In the genomic region with DNA sequence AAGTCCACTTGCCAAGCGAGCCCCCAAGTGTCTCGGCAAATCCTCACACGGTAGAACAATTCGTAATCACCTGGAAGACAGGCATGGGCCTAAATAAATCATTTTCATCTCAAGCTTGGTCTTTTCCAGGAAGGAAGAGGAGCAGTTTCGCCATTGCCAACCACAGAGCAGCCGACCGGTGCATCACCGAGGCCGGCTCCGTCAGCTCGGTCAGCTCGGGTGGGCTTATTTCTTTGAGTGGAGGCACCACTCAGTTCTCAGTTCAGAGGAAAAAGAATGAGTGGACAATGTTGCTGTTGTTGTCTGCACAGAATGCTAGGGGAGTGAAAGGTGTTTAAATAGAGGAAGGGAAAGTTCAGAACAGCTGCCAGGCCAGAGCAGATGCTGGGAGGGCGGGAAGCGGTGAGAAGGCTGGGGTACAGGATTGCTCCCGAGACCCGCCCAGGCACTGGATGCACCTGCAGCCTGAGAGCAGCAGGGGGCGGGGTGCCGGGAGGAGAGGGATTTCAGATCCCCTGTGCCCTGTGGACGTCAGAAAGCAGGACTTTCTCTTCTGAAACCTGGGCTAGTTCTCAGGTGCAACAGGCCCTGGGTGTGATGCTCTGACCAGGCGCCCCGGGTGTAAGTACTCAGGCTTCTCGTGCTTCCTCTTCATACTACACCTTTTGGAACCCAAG, we compare ENCODE assay signal across 1 cellular context.
TF ChIP-seq lines count a peak whose summit lies in the region.

No MANE protein-coding gene starts in this region.

TF ChIP-seq in HepG2, 621 proteins besides CTCF, POLR2A, EP300 and RAD21 (continued from another document):
- TF ChIP-seq, protein P1, sequence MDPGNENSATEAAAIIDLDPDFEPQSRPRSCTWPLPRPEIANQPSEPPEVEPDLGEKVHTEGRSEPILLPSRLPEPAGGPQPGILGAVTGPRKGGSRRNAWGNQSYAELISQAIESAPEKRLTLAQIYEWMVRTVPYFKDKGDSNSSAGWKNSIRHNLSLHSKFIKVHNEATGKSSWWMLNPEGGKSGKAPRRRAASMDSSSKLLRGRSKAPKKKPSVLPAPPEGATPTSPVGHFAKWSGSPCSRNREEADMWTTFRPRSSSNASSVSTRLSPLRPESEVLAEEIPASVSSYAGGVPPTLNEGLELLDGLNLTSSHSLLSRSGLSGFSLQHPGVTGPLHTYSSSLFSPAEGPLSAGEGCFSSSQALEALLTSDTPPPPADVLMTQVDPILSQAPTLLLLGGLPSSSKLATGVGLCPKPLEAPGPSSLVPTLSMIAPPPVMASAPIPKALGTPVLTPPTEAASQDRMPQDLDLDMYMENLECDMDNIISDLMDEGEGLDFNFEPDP (CRISPR knock-in tag; conservative IDR thresholded peaks at IDR 0.05), result no peak
- no peak for TF ChIP-seq ARHGAP35 (CRISPR knock-in tag; IDR thresholded peaks at IDR 0.05; ENCODE audit: borderline replicate concordance)
- TF ChIP-seq, protein P2, sequence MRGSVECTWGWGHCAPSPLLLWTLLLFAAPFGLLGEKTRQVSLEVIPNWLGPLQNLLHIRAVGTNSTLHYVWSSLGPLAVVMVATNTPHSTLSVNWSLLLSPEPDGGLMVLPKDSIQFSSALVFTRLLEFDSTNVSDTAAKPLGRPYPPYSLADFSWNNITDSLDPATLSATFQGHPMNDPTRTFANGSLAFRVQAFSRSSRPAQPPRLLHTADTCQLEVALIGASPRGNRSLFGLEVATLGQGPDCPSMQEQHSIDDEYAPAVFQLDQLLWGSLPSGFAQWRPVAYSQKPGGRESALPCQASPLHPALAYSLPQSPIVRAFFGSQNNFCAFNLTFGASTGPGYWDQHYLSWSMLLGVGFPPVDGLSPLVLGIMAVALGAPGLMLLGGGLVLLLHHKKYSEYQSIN (CRISPR knock-in tag; IDR thresholded peaks at IDR 0.05; ENCODE audit: borderline replicate concordance), result no peak
- TF ChIP-seq, protein P3, sequence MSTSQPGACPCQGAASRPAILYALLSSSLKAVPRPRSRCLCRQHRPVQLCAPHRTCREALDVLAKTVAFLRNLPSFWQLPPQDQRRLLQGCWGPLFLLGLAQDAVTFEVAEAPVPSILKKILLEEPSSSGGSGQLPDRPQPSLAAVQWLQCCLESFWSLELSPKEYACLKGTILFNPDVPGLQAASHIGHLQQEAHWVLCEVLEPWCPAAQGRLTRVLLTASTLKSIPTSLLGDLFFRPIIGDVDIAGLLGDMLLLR (CRISPR knock-in tag; IDR thresholded peaks at IDR 0.05), result no peak
- TF ChIP-seq ISL2 (CRISPR knock-in tag; IDR thresholded peaks at IDR 0.05), result no peak
- TF ChIP-seq ZNF772 (CRISPR knock-in tag; IDR thresholded peaks at IDR 0.05), result no peak
- TF ChIP-seq, protein P4, sequence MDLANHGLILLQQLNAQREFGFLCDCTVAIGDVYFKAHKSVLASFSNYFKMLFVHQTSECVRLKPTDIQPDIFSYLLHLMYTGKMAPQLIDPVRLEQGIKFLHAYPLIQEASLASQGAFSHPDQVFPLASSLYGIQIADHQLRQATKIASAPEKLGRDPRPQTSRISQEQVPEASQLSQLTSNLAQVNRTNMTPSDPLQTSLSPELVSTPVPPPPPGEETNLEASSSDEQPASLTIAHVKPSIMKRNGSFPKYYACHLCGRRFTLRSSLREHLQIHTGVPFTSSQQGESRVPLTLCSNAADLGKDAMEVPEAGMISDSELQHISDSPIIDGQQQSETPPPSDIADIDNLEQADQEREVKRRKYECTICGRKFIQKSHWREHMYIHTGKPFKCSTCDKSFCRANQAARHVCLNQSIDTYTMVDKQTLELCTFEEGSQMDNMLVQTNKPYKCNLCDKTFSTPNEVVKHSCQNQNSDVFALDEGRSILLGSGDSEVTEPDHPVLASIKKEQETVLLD (CRISPR knock-in tag; IDR thresholded peaks at IDR 0.05; ENCODE audit: low read depth), result no peak
- no peak for TF ChIP-seq REXO4 (CRISPR knock-in tag; IDR thresholded peaks at IDR 0.05; ENCODE audit: borderline replicate concordance)
- no peak for TF ChIP-seq EZH2 (conservative IDR thresholded peaks at IDR 0.05; ENCODE audit: low read depth, low read length)
- no peak for TF ChIP-seq KMT2B (CRISPR knock-in tag; IDR thresholded peaks at IDR 0.05)
- TF ChIP-seq ZNF720 (CRISPR knock-in tag; IDR thresholded peaks at IDR 0.05), result no peak
- TF ChIP-seq MED1 (CRISPR knock-in tag; IDR thresholded peaks at IDR 0.05), result no peak
- TF ChIP-seq, protein P5, sequence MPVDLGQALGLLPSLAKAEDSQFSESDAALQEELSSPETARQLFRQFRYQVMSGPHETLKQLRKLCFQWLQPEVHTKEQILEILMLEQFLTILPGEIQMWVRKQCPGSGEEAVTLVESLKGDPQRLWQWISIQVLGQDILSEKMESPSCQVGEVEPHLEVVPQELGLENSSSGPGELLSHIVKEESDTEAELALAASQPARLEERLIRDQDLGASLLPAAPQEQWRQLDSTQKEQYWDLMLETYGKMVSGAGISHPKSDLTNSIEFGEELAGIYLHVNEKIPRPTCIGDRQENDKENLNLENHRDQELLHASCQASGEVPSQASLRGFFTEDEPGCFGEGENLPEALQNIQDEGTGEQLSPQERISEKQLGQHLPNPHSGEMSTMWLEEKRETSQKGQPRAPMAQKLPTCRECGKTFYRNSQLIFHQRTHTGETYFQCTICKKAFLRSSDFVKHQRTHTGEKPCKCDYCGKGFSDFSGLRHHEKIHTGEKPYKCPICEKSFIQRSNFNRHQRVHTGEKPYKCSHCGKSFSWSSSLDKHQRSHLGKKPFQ (CRISPR knock-in tag; IDR thresholded peaks at IDR 0.05; ENCODE audit: insufficient replicate concordance), result no peak
- no peak for TF ChIP-seq ZNF468 (CRISPR knock-in tag; IDR thresholded peaks at IDR 0.05)
- TF ChIP-seq, protein P6, sequence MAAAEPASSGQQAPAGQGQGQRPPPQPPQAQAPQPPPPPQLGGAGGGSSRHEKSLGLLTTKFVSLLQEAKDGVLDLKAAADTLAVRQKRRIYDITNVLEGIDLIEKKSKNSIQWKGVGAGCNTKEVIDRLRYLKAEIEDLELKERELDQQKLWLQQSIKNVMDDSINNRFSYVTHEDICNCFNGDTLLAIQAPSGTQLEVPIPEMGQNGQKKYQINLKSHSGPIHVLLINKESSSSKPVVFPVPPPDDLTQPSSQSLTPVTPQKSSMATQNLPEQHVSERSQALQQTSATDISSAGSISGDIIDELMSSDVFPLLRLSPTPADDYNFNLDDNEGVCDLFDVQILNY (CRISPR knock-in tag; conservative IDR thresholded peaks at IDR 0.05), result no peak
- TF ChIP-seq, protein P7, sequence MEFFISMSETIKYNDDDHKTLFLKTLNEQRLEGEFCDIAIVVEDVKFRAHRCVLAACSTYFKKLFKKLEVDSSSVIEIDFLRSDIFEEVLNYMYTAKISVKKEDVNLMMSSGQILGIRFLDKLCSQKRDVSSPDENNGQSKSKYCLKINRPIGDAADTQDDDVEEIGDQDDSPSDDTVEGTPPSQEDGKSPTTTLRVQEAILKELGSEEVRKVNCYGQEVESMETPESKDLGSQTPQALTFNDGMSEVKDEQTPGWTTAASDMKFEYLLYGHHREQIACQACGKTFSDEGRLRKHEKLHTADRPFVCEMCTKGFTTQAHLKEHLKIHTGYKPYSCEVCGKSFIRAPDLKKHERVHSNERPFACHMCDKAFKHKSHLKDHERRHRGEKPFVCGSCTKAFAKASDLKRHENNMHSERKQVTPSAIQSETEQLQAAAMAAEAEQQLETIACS (CRISPR knock-in tag; IDR thresholded peaks at IDR 0.05), result no peak
- no peak for TF ChIP-seq JARID2 (CRISPR knock-in tag; IDR thresholded peaks at IDR 0.05; ENCODE audit: insufficient replicate concordance)
- TF ChIP-seq FOSL2 (CRISPR knock-in tag; IDR thresholded peaks at IDR 0.05), result no peak
- no peak for TF ChIP-seq ETV6 (CRISPR knock-in tag; conservative IDR thresholded peaks at IDR 0.05)
- no peak for TF ChIP-seq KLF13 (CRISPR knock-in tag; IDR thresholded peaks at IDR 0.05)
- no peak for TF ChIP-seq ZNF232 (CRISPR knock-in tag; IDR thresholded peaks at IDR 0.05; ENCODE audit: borderline replicate concordance)
- TF ChIP-seq, protein P8, sequence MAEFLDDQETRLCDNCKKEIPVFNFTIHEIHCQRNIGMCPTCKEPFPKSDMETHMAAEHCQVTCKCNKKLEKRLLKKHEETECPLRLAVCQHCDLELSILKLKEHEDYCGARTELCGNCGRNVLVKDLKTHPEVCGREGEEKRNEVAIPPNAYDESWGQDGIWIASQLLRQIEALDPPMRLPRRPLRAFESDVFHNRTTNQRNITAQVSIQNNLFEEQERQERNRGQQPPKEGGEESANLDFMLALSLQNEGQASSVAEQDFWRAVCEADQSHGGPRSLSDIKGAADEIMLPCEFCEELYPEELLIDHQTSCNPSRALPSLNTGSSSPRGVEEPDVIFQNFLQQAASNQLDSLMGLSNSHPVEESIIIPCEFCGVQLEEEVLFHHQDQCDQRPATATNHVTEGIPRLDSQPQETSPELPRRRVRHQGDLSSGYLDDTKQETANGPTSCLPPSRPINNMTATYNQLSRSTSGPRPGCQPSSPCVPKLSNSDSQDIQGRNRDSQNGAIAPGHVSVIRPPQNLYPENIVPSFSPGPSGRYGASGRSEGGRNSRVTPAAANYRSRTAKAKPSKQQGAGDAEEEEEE (CRISPR knock-in tag; IDR thresholded peaks at IDR 0.05; ENCODE audit: borderline replicate concordance), result no peak
- TF ChIP-seq, protein P9, sequence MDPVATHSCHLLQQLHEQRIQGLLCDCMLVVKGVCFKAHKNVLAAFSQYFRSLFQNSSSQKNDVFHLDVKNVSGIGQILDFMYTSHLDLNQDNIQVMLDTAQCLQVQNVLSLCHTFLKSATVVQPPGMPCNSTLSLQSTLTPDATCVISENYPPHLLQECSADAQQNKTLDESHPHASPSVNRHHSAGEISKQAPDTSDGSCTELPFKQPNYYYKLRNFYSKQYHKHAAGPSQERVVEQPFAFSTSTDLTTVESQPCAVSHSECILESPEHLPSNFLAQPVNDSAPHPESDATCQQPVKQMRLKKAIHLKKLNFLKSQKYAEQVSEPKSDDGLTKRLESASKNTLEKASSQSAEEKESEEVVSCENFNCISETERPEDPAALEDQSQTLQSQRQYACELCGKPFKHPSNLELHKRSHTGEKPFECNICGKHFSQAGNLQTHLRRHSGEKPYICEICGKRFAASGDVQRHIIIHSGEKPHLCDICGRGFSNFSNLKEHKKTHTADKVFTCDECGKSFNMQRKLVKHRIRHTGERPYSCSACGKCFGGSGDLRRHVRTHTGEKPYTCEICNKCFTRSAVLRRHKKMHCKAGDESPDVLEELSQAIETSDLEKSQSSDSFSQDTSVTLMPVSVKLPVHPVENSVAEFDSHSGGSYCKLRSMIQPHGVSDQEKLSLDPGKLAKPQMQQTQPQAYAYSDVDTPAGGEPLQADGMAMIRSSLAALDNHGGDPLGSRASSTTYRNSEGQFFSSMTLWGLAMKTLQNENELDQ (CRISPR knock-in tag; IDR thresholded peaks at IDR 0.05; ENCODE audit: borderline replicate concordance), result no peak
- TF ChIP-seq, protein P10, sequence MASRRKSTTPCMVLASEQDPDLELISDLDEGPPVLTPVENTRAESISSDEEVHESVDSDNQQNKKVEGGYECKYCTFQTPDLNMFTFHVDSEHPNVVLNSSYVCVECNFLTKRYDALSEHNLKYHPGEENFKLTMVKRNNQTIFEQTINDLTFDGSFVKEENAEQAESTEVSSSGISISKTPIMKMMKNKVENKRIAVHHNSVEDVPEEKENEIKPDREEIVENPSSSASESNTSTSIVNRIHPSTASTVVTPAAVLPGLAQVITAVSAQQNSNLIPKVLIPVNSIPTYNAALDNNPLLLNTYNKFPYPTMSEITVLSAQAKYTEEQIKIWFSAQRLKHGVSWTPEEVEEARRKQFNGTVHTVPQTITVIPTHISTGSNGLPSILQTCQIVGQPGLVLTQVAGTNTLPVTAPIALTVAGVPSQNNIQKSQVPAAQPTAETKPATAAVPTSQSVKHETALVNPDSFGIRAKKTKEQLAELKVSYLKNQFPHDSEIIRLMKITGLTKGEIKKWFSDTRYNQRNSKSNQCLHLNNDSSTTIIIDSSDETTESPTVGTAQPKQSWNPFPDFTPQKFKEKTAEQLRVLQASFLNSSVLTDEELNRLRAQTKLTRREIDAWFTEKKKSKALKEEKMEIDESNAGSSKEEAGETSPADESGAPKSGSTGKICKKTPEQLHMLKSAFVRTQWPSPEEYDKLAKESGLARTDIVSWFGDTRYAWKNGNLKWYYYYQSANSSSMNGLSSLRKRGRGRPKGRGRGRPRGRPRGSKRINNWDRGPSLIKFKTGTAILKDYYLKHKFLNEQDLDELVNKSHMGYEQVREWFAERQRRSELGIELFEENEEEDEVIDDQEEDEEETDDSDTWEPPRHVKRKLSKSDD (CRISPR knock-in tag; IDR thresholded peaks at IDR 0.05; ENCODE audit: low read depth), result no peak
